In genomic region chr5:116699348-116699747, GRCh38 we compare ENCODE assay signal across 1 cellular context.
A peak's percentile ranks its signal among the peaks of the same experiment; 100 is the strongest.
TF ChIP-seq lines count a peak whose summit lies in the region.

No MANE protein-coding gene starts in this region.

TF ChIP-seq in GM12878, 131 proteins besides CTCF, POLR2A, EP300 and RAD21 (continued from another document):
- TF ChIP-seq NBN (IDR thresholded peaks at IDR 0.05) (peak; percentile 21; the same call in 1 of the 2 replicates), RAD51 (IDR thresholded peaks at IDR 0.05) (no peak), CBX5 (IDR thresholded peaks at IDR 0.05; ENCODE audit: low read depth) (no peak), NFXL1 (IDR thresholded peaks at IDR 0.05; ENCODE audit: borderline replicate concordance) (no peak), CHD2 (IDR thresholded peaks at IDR 0.05; ENCODE audit: borderline replicate concordance, low read depth, low read length) (no peak), CHD4 (IDR thresholded peaks at IDR 0.05) (no peak)
